ENCODE assay signal across 2 cellular contexts in the genomic region with DNA sequence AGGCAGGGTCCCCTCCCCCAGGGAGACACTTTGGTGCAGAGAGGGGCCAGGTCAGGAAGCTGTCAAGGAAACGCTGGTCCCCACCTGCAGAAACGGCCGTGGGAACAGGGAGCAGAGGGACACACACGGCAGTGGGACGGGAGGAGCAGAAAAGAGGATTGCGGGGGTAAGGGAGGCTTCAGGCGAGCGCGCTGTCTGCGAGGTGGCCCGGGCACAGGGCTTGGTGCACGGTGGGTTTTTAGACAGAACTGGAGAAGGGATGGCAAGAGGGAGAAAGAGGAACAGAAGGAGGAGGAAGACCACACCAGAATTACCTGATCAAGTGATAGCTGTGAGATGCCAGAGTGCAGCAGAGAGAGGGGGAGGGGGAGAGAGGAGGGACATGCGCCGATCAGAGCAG.
TF ChIP-seq lines count a peak whose summit lies in the region.

No MANE protein-coding gene starts in this region.

TF ChIP-seq in GM23338, 12 proteins besides CTCF, POLR2A, EP300 and RAD21 (continued from another document):
- TF ChIP-seq ZNF462 (CRISPR knock-in tag; IDR thresholded peaks at IDR 0.05) = no peak
- TF ChIP-seq EZH2phosphoT487 (IDR thresholded peaks at IDR 0.05; ENCODE audit: unreplicated experiment) = no peak
- no peak for TF ChIP-seq POLR2AphosphoS5 (IDR thresholded peaks at IDR 0.05; ENCODE audit: low read depth)
- TF ChIP-seq STAT1 (IDR thresholded peaks at IDR 0.05; ENCODE audit: unreplicated experiment) = no peak
- TF ChIP-seq ZNF114 (CRISPR knock-in tag; IDR thresholded peaks at IDR 0.05) = no peak
- no peak for TF ChIP-seq ZNF331 (CRISPR knock-in tag; IDR thresholded peaks at IDR 0.05; ENCODE audit: low read depth)

TF ChIP-seq in WTC11, 78 proteins besides CTCF, POLR2A, EP300 and RAD21 (continued from another document):
- TF ChIP-seq ATF6 (CRISPR knock-in tag; IDR thresholded peaks at IDR 0.05) (no peak), RELA (CRISPR knock-in tag; IDR thresholded peaks at IDR 0.05; ENCODE audit: borderline replicate concordance) (no peak), NFATC4 (CRISPR knock-in tag; IDR thresholded peaks at IDR 0.05) (no peak), ESRRA (CRISPR knock-in tag; IDR thresholded peaks at IDR 0.05; ENCODE audit: borderline replicate concordance) (no peak), GRHL2 (CRISPR knock-in tag; IDR thresholded peaks at IDR 0.05; ENCODE audit: insufficient replicate concordance, severe bottlenecking) (no peak), E2F1 (CRISPR knock-in tag; IDR thresholded peaks at IDR 0.05) (no peak), ZNF396 (CRISPR knock-in tag; IDR thresholded peaks at IDR 0.05; ENCODE audit: borderline replicate concordance) (no peak), ZNF317 (CRISPR knock-in tag; IDR thresholded peaks at IDR 0.05; ENCODE audit: borderline replicate concordance, low read depth) (no peak), USF1 (CRISPR knock-in tag; IDR thresholded peaks at IDR 0.05) (no peak), EMX1 (CRISPR knock-in tag; IDR thresholded peaks at IDR 0.05) (no peak)
TF ChIP-seq in WTC11: peak in this region for 0.
